In the genomic region with DNA sequence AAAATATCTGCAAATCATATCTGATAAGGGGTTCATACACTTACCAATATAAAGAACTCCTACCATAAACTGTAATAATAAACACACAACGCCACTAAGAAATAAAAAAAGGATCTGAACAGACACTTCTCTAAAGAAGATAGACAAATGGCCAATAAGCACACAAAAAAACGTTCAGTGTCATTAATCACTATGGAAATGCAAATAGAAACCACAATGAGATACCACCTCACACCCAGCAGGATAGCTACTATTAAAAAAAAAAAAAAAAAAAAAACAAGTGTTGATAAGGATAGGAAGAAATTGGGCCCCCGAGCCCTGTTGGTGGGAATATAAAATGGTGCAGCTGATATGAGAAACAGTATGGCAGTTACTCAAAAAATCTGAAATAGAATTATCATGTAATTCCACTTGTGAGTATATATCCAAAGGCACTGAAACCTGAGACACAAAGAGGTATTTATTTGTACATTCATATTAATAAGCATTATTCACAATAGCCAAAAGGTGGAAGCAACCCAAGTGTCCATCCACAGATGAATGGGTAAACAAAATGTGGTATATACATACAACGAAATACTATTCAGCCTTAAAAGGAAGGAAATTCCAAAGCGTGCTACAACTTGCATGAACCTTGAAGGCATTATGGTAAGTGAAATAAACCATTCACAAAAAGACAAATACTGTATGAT, we compare ENCODE assay signal across 24 cellular contexts. TPM values are rescaled to one million over a fixed set of nuclear protein-coding genes. Genes with fewer than 3 reads are reported as not detected.
DNase-seq lines count a peak whose midpoint lies in the region; ATAC-seq and TF ChIP-seq lines count a peak whose summit lies in the region.
"Had no signal": no experiment of that assay in that cellular context is flagged by ENCODE, and none has a peak within 500 bp of the region (broad histone marks: within the 10 kb centered on the region; RNA-seq: fewer than 3 reads in every experiment).

No MANE protein-coding gene starts in this region.

- H3K27me3 ChIP-seq in PC-3 (ENCODE audit: low read length), result no peaks in the 10 kb centered on the region
- no peaks in the 10 kb centered on the region for H3K27me3 ChIP-seq in mesendoderm (ENCODE audit: insufficient read depth, low read length, poor library complexity)
- H3K27me3 ChIP-seq: stomach, upper lobe of left lung had no signal

- H3K4me3 Mint-ChIP-seq in activated T-cell treated with anti-CD3 and anti-CD28 coated beads, Interleukin-2, amount 50 U/mL, for 72 hours, result no peak overlapping the region
- H3K4me3 Mint-ChIP-seq in endothelial cell (ENCODE audit: unreplicated experiment) (no peak overlapping the region), progenitor cell of endocrine pancreas (ENCODE audit: low read depth) (no peak overlapping the region)
- H3K4me3 Mint-ChIP-seq in stimulated activated naive B cell treated with anti-CD40 and anti-IgM and Interleukin-4, amounts not matched to agents 10 μg/mL and 1 μg/mL and 100 μg/mL, for 72 hours, result no peak overlapping the region
- H3K4me3 Mint-ChIP-seq: activated CD4-positive, alpha-beta T cell treated with anti-CD3 and anti-CD28 coated beads, Interleukin-2, amount 10 ng/mL, durations not matched to agents 24 days and 14 days; nephron progenitor cell had no signal

- H2BK120ac ChIP-seq in mesendoderm (ENCODE audit: low read depth, low read length), result no peak overlapping the region

- H2BK5ac ChIP-seq in mesendoderm (ENCODE audit: low read length), result no peak overlapping the region

- DNase-seq in activated T-cell treated with anti-CD3 and anti-CD28 coated beads, Interleukin-2, amount 50 U/mL, for 72 hours, result no peak
- DNase-seq in activated T-cell treated with anti-CD3 and anti-CD28 coated beads, Interleukin-2, amount 50 U/mL, for 48 hours, result no peak
- DNase-seq in PC-3 (peak; percentile 48), endothelial cell (ENCODE audit: low spot score) (no peak), progenitor cell of endocrine pancreas (ENCODE audit: low spot score, unreplicated experiment) (no peak), mesendoderm (no peak)
- DNase-seq in stimulated activated naive B cell treated with anti-CD40 and anti-IgM and Interleukin-4, amounts not matched to agents 10 μg/mL and 1 μg/mL and 100 μg/mL, for 72 hours, result no peak
- DNase-seq: activated CD4-positive, alpha-beta T cell treated with anti-CD3 and anti-CD28 coated beads, Interleukin-2, amount 10 ng/mL, durations not matched to agents 24 days and 14 days; activated naive CD4-positive, alpha-beta T cell; amniotic stem cell; cerebellar nuclear complex; effector CD4-positive, alpha-beta T cell; GM23248; NCI-H187; nephron progenitor cell; NK-92 treated with Interleukin-12 subunit alpha and Interleukin-12 subunit beta, amount 100 ng/mL, for 24 hours; posterior cingulate gyrus; RPMI8226; stimulated activated CD4-positive, alpha-beta T cell treated with anti-CD3 and anti-CD28 coated beads, Interleukin-2, amount 100 ng/mL, for 24 hours; stomach; T-helper 9 cell; upper lobe of left lung had no signal

- peaks cover 99% of the 10 kb centered on the region for H3K79me2 ChIP-seq in PC-3 (ENCODE audit: low read length)
- peaks cover 25% of the 10 kb centered on the region for H3K79me2 ChIP-seq in mesendoderm (ENCODE audit: control insufficient read depth, insufficient read depth, low read length)

- no peak overlapping the region for H4K5ac ChIP-seq in mesendoderm (ENCODE audit: low read length)

- peak overlapping the region; percentile 22 for H3K27ac Mint-ChIP-seq in activated T-cell treated with anti-CD3 and anti-CD28 coated beads, Interleukin-2, amount 50 U/mL, for 72 hours
- H3K27ac Mint-ChIP-seq in endothelial cell (ENCODE audit: unreplicated experiment), result peak overlapping the region; percentile 57
- peak overlapping the region; percentile 7 for H3K27ac Mint-ChIP-seq in progenitor cell of endocrine pancreas
- H3K27ac Mint-ChIP-seq in stimulated activated naive B cell treated with anti-CD40 and anti-IgM and Interleukin-4, amounts not matched to agents 10 μg/mL and 1 μg/mL and 100 μg/mL, for 72 hours, result no peak overlapping the region
- H3K27ac Mint-ChIP-seq: activated CD4-positive, alpha-beta T cell treated with anti-CD3 and anti-CD28 coated beads, Interleukin-2, amount 10 ng/mL, durations not matched to agents 24 days and 14 days; nephron progenitor cell had no signal

- no peak for ATAC-seq in activated T-cell treated with anti-CD3 and anti-CD28 coated beads, Interleukin-2, amount 50 U/mL, for 72 hours (replicated peaks in 1 of 2)
- peak; percentile 45 for ATAC-seq in PC-3
- no peak for ATAC-seq in GM18909 (IDR thresholded peaks at IDR 0.05; ENCODE audit: poor library complexity, unreplicated experiment)
- no peak for ATAC-seq in stimulated activated naive B cell treated with anti-CD40 and anti-IgM and Interleukin-4, amounts not matched to agents 10 μg/mL and 1 μg/mL and 100 μg/mL, for 72 hours (replicated peaks)
- ATAC-seq: A549 had no signal

- H3K4ac ChIP-seq in mesendoderm (ENCODE audit: low read depth, low read length), result no peak overlapping the region

- peaks cover 7% of the 10 kb centered on the region for H3K36me3 ChIP-seq in PC-3 (ENCODE audit: low read depth, low read length)
- no peaks in the 10 kb centered on the region for H3K36me3 ChIP-seq in mesendoderm (ENCODE audit: control insufficient read depth, insufficient read depth, low read length)
- H3K36me3 ChIP-seq: stomach, upper lobe of left lung had no signal

- peaks cover 1% of the 10 kb centered on the region; the same call in 1 of the 2 replicates for H4K20me1 ChIP-seq in PC-3 (ENCODE audit: low read length)

- peaks cover 47% of the 10 kb centered on the region for H3K4me1 ChIP-seq in PC-3 (ENCODE audit: insufficient read depth, low read length)
- no peaks in the 10 kb centered on the region for H3K4me1 ChIP-seq in mesendoderm (ENCODE audit: control insufficient read depth, low read depth, low read length)

- no peak overlapping the region for H3K56ac ChIP-seq in mesendoderm (ENCODE audit: low read length)

- no CpG with 5 or more reads among the region's 5 CpGs for WGBS in mesendoderm (ENCODE audit: extremely low coverage, insufficient coverage, low lambda C conversion rate)

- H3K27me3 Mint-ChIP-seq in activated T-cell treated with anti-CD3 and anti-CD28 coated beads, Interleukin-2, amount 50 U/mL, for 72 hours (ENCODE audit: low read depth), result no peaks in the 10 kb centered on the region
- no peaks in the 10 kb centered on the region for H3K27me3 Mint-ChIP-seq in endothelial cell (ENCODE audit: unreplicated experiment)
- no peaks in the 10 kb centered on the region for H3K27me3 Mint-ChIP-seq in progenitor cell of endocrine pancreas
- H3K27me3 Mint-ChIP-seq in stimulated activated naive B cell treated with anti-CD40 and anti-IgM and Interleukin-4, amounts not matched to agents 10 μg/mL and 1 μg/mL and 100 μg/mL, for 72 hours, result no peaks in the 10 kb centered on the region
- H3K27me3 Mint-ChIP-seq: activated CD4-positive, alpha-beta T cell treated with anti-CD3 and anti-CD28 coated beads, Interleukin-2, amount 10 ng/mL, durations not matched to agents 24 days and 14 days had no signal

- H4K8ac ChIP-seq in mesendoderm (ENCODE audit: low read depth, low read length), result no peak overlapping the region

- peaks cover 5 to 8% of the 10 kb centered on the region in 2 donors for H3K36me3 Mint-ChIP-seq in activated T-cell treated with anti-CD3 and anti-CD28 coated beads, Interleukin-2, amount 50 U/mL, for 72 hours (ENCODE audit: insufficient read depth in 2 of 2)
- H3K36me3 Mint-ChIP-seq in endothelial cell (ENCODE audit: low read depth, unreplicated experiment), result peaks cover 12% of the 10 kb centered on the region
- H3K36me3 Mint-ChIP-seq in progenitor cell of endocrine pancreas (ENCODE audit: insufficient read depth), result peaks cover 11% of the 10 kb centered on the region
- peaks cover 11 to 21% of the 10 kb centered on the region in 2 donors for H3K36me3 Mint-ChIP-seq in stimulated activated naive B cell treated with anti-CD40 and anti-IgM and Interleukin-4, amounts not matched to agents 10 μg/mL and 1 μg/mL and 100 μg/mL, for 72 hours

- H3K9me2 ChIP-seq in PC-3 (replicated peaks; ENCODE audit: low read length), result no peaks in the 10 kb centered on the region

- H3K18ac ChIP-seq in mesendoderm (ENCODE audit: low read length), result no peak overlapping the region

- H3K23ac ChIP-seq in mesendoderm (ENCODE audit: low read length), result no peak overlapping the region

- no peaks in the 10 kb centered on the region for H3F3A ChIP-seq in PC-3 (ENCODE audit: low read length, unreplicated experiment)

- TF ChIP-seq CTCF in PC-3 (conservative IDR thresholded peaks at IDR 0.05; ENCODE audit: low read depth, low read length) (no peak), endothelial cell (IDR thresholded peaks at IDR 0.05; ENCODE audit: unreplicated experiment) (no peak), progenitor cell of endocrine pancreas (IDR thresholded peaks at IDR 0.05; ENCODE audit: unreplicated experiment) (no peak)

- H3K27ac ChIP-seq in PC-3 (ENCODE audit: low read length) (peak overlapping the region; percentile 74), mesendoderm (ENCODE audit: low read depth, low read length) (no peak overlapping the region)
- H3K27ac ChIP-seq: A549, GM23248 had no signal

- H3K9ac ChIP-seq in PC-3 (ENCODE audit: low read length) (peak overlapping the region; percentile 20; the same call in 1 of the 2 replicates), mesendoderm (ENCODE audit: low read length) (no peak overlapping the region)
- H3K9ac ChIP-seq: GM23248 had no signal

- peaks cover 50% of the 10 kb centered on the region for H3K4me1 Mint-ChIP-seq in activated T-cell treated with anti-CD3 and anti-CD28 coated beads, Interleukin-2, amount 50 U/mL, for 72 hours (ENCODE audit: low read depth)
- H3K4me1 Mint-ChIP-seq in endothelial cell (ENCODE audit: unreplicated experiment) (peaks cover 21% of the 10 kb centered on the region), progenitor cell of endocrine pancreas (ENCODE audit: low read depth) (peaks cover 38% of the 10 kb centered on the region)
- H3K4me1 Mint-ChIP-seq in stimulated activated naive B cell treated with anti-CD40 and anti-IgM and Interleukin-4, amounts not matched to agents 10 μg/mL and 1 μg/mL and 100 μg/mL, for 72 hours, result peaks cover 13 to 40% of the 10 kb centered on the region in 2 donors

- H3K4me3 ChIP-seq in PC-3 (ENCODE audit: low read length), result no peak overlapping the region
- H3K4me3 ChIP-seq in mesendoderm (ENCODE audit: low read length), result no peak overlapping the region
- H3K4me3 ChIP-seq: A549, GM23248, stomach, upper lobe of left lung had no signal

- no peak overlapping the region for H2AK5ac ChIP-seq in mesendoderm (ENCODE audit: low read length)

- no peak overlapping the region for H2BK15ac ChIP-seq in mesendoderm (replicated peaks; ENCODE audit: low read depth)

- H3K79me1 ChIP-seq in mesendoderm (ENCODE audit: low read length), result peaks cover 4% of the 10 kb centered on the region

- H3K9me3 ChIP-seq in PC-3 (ENCODE audit: low read length), result no peaks in the 10 kb centered on the region
- H3K9me3 ChIP-seq: A549, stomach, upper lobe of left lung had no signal

- POLR2A ChIA-PET in PC-3 (lab: Charles Lee; ENCODE audit: unreplicated experiment), result interaction anchor here (0.6 kb wide), 1 partner anchor 203 kb away, joined by 9 read pairs; no protein-coding TSS in a partner anchor

- BruUV-seq in PC-3 (replicated peaks; lab: Mats Ljungman, UMichigan), result no TSS peak

- no peaks in the 10 kb centered on the region for H3K9me3 Mint-ChIP-seq in activated T-cell treated with anti-CD3 and anti-CD28 coated beads, Interleukin-2, amount 50 U/mL, for 72 hours
- H3K9me3 Mint-ChIP-seq in endothelial cell (ENCODE audit: unreplicated experiment) (no peaks in the 10 kb centered on the region), progenitor cell of endocrine pancreas (ENCODE audit: low read depth) (peaks cover 17% of the 10 kb centered on the region)
- peaks cover 4 to 5% of the 10 kb centered on the region in 2 donors for H3K9me3 Mint-ChIP-seq in stimulated activated naive B cell treated with anti-CD40 and anti-IgM and Interleukin-4, amounts not matched to agents 10 μg/mL and 1 μg/mL and 100 μg/mL, for 72 hours
- H3K9me3 Mint-ChIP-seq: activated CD4-positive, alpha-beta T cell treated with anti-CD3 and anti-CD28 coated beads, Interleukin-2, amount 10 ng/mL, durations not matched to agents 24 days and 14 days had no signal

- H3K4me2 ChIP-seq in PC-3 (ENCODE audit: low read length), result peak overlapping the region; percentile 34
- H3K4me2 ChIP-seq in mesendoderm (ENCODE audit: low read length), result no peak overlapping the region
- H3K4me2 ChIP-seq: A549 had no signal

- intact Hi-C loops in PC-3 (cut with micrococcal nuclease), result no loop called here

- no peak overlapping the region for H2AFZ ChIP-seq in PC-3 (ENCODE audit: low read length)
- H2AFZ ChIP-seq: GM23248 had no signal

- CTCF ChIA-PET in PC-3 (lab: Charles Lee), result no interaction called here

RNA-seq across cellular contexts. Expression of gene REV1, which starts 18.0 kb away (rescaled TPM):
- total RNA-seq in activated T-cell treated with anti-CD3 and anti-CD28 coated beads, Interleukin-2, amount 50 U/mL, for 72 hours, result 10 to 100 TPM; 39.8 to 51.4 TPM
- total RNA-seq in PC-3 (2014; rRNA removed) (17.9 and 29.0 TPM in 2 replicates), endothelial cell (ENCODE audit: unreplicated experiment) (40.2 TPM), progenitor cell of endocrine pancreas (45.6 and 53.7 TPM in 2 replicates)
- 19.8 TPM for polyA plus RNA-seq in mesendoderm (2013, experiment 1 of 2)
- 19.9 TPM for polyA plus RNA-seq in mesendoderm (2013, experiment 2 of 2)
